Comparison of ENCODE assay signal across 8 cellular contexts in genomic region chr6:156396068-156396771, GRCh38.
DNase-seq lines count a peak whose midpoint lies in the region; ATAC-seq lines count a peak whose summit lies in the region.

No MANE protein-coding gene starts in this region.

- peak overlapping the region; percentile 57 for H3K4me3 Mint-ChIP-seq in activated CD8-positive, alpha-beta T cell treated with anti-CD3 and anti-CD28 coated beads, Interleukin-2, amount 10 ng/mL, durations not matched to agents 7 days and 5 days

- H3K27me3 Mint-ChIP-seq in activated CD8-positive, alpha-beta T cell treated with anti-CD3 and anti-CD28 coated beads, Interleukin-2, amount 10 ng/mL, durations not matched to agents 7 days and 5 days (ENCODE audit: low read depth): peaks cover 66% of the 10 kb centered on the region

- no peaks in the 10 kb centered on the region for H3K36me3 Mint-ChIP-seq in activated CD8-positive, alpha-beta T cell treated with anti-CD3 and anti-CD28 coated beads, Interleukin-2, amount 10 ng/mL, durations not matched to agents 7 days and 5 days (ENCODE audit: low read depth)

- ATAC-seq in HG03025 (IDR thresholded peaks at IDR 0.05; ENCODE audit: low FRiP score, unreplicated experiment): peak; percentile 44
- peak; percentile 70 for ATAC-seq in activated CD8-positive, alpha-beta T cell treated with anti-CD3 and anti-CD28 coated beads, Interleukin-2, amount 10 ng/mL, durations not matched to agents 7 days and 5 days

- H3K4me1 Mint-ChIP-seq in activated CD8-positive, alpha-beta T cell treated with anti-CD3 and anti-CD28 coated beads, Interleukin-2, amount 10 ng/mL, durations not matched to agents 7 days and 5 days (ENCODE audit: low read depth): peaks cover 20% of the 10 kb centered on the region

- POLR2A ChIA-PET in activated CD8-positive, alpha-beta T cell treated with anti-CD3 and anti-CD28 coated beads, Interleukin-2, amount 10 ng/mL, durations not matched to agents 7 days and 5 days (lab: Charles Lee): no interaction called here

- CTCF ChIA-PET in activated CD8-positive, alpha-beta T cell treated with anti-CD3 and anti-CD28 coated beads, Interleukin-2, amount 10 ng/mL, durations not matched to agents 7 days and 5 days (lab: Charles Lee): interaction anchor here (1.9 kb wide), 1 partner anchor 8 kb away, joined by 4 read pairs; no protein-coding TSS in a partner anchor

- peak; percentile 10 for DNase-seq in activated naive CD4-positive, alpha-beta T cell treated with Interleukin-2 at 50 U/mL for 16 hours
- DNase-seq in activated naive CD4-positive, alpha-beta T cell (lab: John Stamatoyannopoulos, UW): no peak
- DNase-seq in activated CD8-positive, alpha-beta T cell treated with anti-CD3 and anti-CD28 coated beads, Interleukin-2, amount 10 ng/mL, durations not matched to agents 7 days and 5 days: peak; percentile 33
- DNase-seq in superior temporal gyrus (ENCODE audit: extremely low spot score) (peak; percentile 18), NCI-H446 treated with DMSO at 0.1 percent for 48 hours (lab: John Stamatoyannopoulos, UW) (no peak), kidney glomerular epithelial cell (lab: John Stamatoyannopoulos, UW) (no peak), DMS153 (lab: John Stamatoyannopoulos, UW) (no peak)

- peak overlapping the region; percentile 31 for H3K27ac Mint-ChIP-seq in activated CD8-positive, alpha-beta T cell treated with anti-CD3 and anti-CD28 coated beads, Interleukin-2, amount 10 ng/mL, durations not matched to agents 7 days and 5 days

- no peaks in the 10 kb centered on the region for H3K9me3 Mint-ChIP-seq in activated CD8-positive, alpha-beta T cell treated with anti-CD3 and anti-CD28 coated beads, Interleukin-2, amount 10 ng/mL, durations not matched to agents 7 days and 5 days (ENCODE audit: insufficient read depth)

Comparison
In these comparisons a context has a peak if more than half of its experiments do, and no peak if none do; other contexts are left out.
1. DNase-seq: peak in activated naive CD4-positive, alpha-beta T cell treated with Interleukin-2 at 50 U/mL for 16 hours (single experiment), activated CD8-positive, alpha-beta T cell treated with anti-CD3 and anti-CD28 coated beads, Interleukin-2, amount 10 ng/mL, durations not matched to agents 7 days and 5 days (single experiment) and superior temporal gyrus (single experiment); none in activated naive CD4-positive, alpha-beta T cell (0 of 4), NCI-H446 treated with DMSO at 0.1 percent for 48 hours (single experiment), kidney glomerular epithelial cell (single experiment) and DMS153 (single experiment).